ENCODE assay signal across 8 cellular contexts in the genomic region with DNA sequence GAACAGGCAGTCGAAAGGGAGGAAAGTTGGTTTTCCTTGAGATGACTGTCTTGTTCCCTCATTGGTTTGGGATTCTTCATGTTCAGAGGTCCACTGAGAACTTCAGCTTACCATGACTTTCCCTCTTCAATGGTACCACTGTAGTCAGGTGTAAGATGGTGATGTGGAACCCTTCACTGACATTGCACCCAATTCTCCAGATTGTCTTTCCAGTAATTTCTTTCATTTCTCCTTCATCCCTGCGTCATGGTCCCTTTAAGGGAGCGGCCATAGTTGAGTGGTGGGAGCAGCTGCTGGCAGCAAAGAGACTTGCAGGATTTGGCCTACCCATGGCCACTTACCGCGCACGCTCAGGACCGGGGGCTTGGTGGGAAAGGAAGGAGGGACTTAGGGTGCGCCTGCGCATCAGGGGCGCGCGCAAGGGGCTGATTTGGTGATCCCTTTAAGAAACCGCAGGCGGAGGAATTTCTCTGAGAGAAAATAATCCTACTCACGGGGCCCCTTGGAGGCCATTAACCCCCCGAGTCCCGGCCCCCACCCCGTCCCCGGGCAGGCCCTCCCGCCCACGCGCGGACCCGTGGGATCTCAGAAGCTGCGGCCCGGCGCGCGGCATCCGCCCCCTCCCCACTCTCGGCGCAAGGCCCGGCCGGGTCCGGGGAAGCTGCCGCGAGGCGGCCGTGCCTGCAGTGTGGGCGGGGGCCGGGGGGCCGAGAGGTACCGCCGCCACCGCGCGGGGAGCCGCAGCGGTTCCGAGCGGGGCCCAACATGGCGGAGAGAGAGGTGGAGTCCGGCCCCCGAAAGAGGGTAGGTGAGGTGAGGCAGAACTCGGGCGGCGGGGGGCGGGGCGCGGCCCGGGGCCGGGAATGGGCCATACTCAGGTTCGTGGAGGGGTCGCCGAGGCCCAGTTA. TPM values are rescaled to one million over a fixed set of nuclear protein-coding genes. Genes with fewer than 3 reads are reported as not detected.
A peak's percentile ranks its signal among the peaks of the same experiment; 100 is the strongest.
DNase-seq lines count a peak whose midpoint lies in the region; ATAC-seq and TF ChIP-seq lines count a peak whose summit lies in the region.

A gene (plus strand): TSS at position 428 of the 908 bp plus-strand sequence. CDS start 338 bp downstream, at position 766.

- peak within 1 kb of the TSS; percentile 33 for H3K4me3 ChIP-seq in KMS-11 (IDR thresholded peaks at IDR 0.05; ENCODE audit: insufficient read depth, low read depth, low read length)

- H3K36me3 Mint-ChIP-seq in activated T-helper 1 cell treated with anti-CD3 and anti-CD28 coated beads, Interleukin-12 subunit alpha, Interleukin-12 subunit beta, Interleukin-2, Interleukin-4 antibody, amounts not matched to agents 30 ng/mL and 10 ng/mL and 1 ng/mL, durations not matched to agents 14 hours and 24 hours and 36 hours (ENCODE audit: low read depth) = peaks cover 10% of the 10 kb centered on the region
- peaks cover 0 to 8% of the 10 kb centered on the region in 2 donors for H3K36me3 Mint-ChIP-seq in naive B cell
- no peaks in the 10 kb centered on the region for H3K36me3 Mint-ChIP-seq in stimulated activated memory B cell treated with anti-CD40 and anti-IgM and Interleukin-4, amounts not matched to agents 10 μg/mL and 1 μg/mL and 100 μg/mL, for 72 hours

- H3K4me1 ChIP-seq in KMS-11 (ENCODE audit: low read depth, poor library complexity, severe bottlenecking) = peaks cover 36% of the 10 kb centered on the region

- DNase-seq in DMS53 (lab: John Stamatoyannopoulos, UW) (peak; percentile 99), RPMI7951 (ENCODE audit: low read depth) (peak; percentile 98), fibroblast of gingiva (ENCODE audit: low read depth) (peak; percentile 100), naive B cell (peak; percentile 87)
- DNase-seq in activated T-helper 1 cell treated with anti-CD3 and anti-CD28 coated beads, Interleukin-12 subunit alpha, Interleukin-12 subunit beta, Interleukin-2, Interleukin-4 antibody, amounts not matched to agents 30 ng/mL and 10 ng/mL and 1 ng/mL, durations not matched to agents 14 hours and 24 hours and 36 hours (ENCODE audit: low spot score) = peak; percentile 88

- peak; percentile 80 for ATAC-seq in GM21717 (IDR thresholded peaks at IDR 0.05; ENCODE audit: unreplicated experiment)
- ATAC-seq in naive B cell (ENCODE audit: low read depth in 2 of 2) = peak; percentile 87 to 88
- ATAC-seq in stimulated activated memory B cell treated with anti-CD40 and anti-IgM and Interleukin-4, amounts not matched to agents 10 μg/mL and 1 μg/mL and 100 μg/mL, for 72 hours = peak; percentile 95

- peak within 1 kb of the TSS; percentile 95 for H2AFZ ChIP-seq in KMS-11 (ENCODE audit: low read depth)

- intact Hi-C loops in activated T-helper 1 cell treated with anti-CD3 and anti-CD28 coated beads, Interleukin-12 subunit alpha, Interleukin-12 subunit beta, Interleukin-2, Interleukin-4 antibody, amounts not matched to agents 30 ng/mL and 10 ng/mL and 1 ng/mL, durations not matched to agents 14 hours and 24 hours and 36 hours (cut with micrococcal nuclease) = loop anchor here (1.0 to 5.0 kb wide), 6 partner anchors 75 to 664 kb away; a partner anchor contains a TSS

- H3K4me1 Mint-ChIP-seq in activated T-helper 1 cell treated with anti-CD3 and anti-CD28 coated beads, Interleukin-12 subunit alpha, Interleukin-12 subunit beta, Interleukin-2, Interleukin-4 antibody, amounts not matched to agents 30 ng/mL and 10 ng/mL and 1 ng/mL, durations not matched to agents 14 hours and 24 hours and 36 hours (ENCODE audit: low read depth) = peaks cover 38% of the 10 kb centered on the region
- H3K4me1 Mint-ChIP-seq in naive B cell = peaks cover 10 to 33% (median 24%) of the 10 kb centered on the region in 3 donors
- peaks cover 30% of the 10 kb centered on the region for H3K4me1 Mint-ChIP-seq in stimulated activated memory B cell treated with anti-CD40 and anti-IgM and Interleukin-4, amounts not matched to agents 10 μg/mL and 1 μg/mL and 100 μg/mL, for 72 hours

- peaks cover 3% of the 10 kb centered on the region; the same call in 1 of the 2 replicates for H3K36me3 ChIP-seq in KMS-11 (ENCODE audit: insufficient read depth)

- peak within 1 kb of the TSS; percentile 87 for H3K4me3 Mint-ChIP-seq in activated T-helper 1 cell treated with anti-CD3 and anti-CD28 coated beads, Interleukin-12 subunit alpha, Interleukin-12 subunit beta, Interleukin-2, Interleukin-4 antibody, amounts not matched to agents 30 ng/mL and 10 ng/mL and 1 ng/mL, durations not matched to agents 14 hours and 24 hours and 36 hours
- H3K4me3 Mint-ChIP-seq in naive B cell = peak within 1 kb of the TSS; percentile 79 to 97 (median 90)
- peak within 1 kb of the TSS; percentile 80 for H3K4me3 Mint-ChIP-seq in stimulated activated memory B cell treated with anti-CD40 and anti-IgM and Interleukin-4, amounts not matched to agents 10 μg/mL and 1 μg/mL and 100 μg/mL, for 72 hours

- H3K27ac ChIP-seq in KMS-11 = peak within 1 kb of the TSS; percentile 69

- no peaks in the 10 kb centered on the region for H3K27me3 ChIP-seq in KMS-11 (ENCODE audit: insufficient read depth, low read depth)

- H3K9ac ChIP-seq in KMS-11 = peak within 1 kb of the TSS; percentile 86

- no peaks in the 10 kb centered on the region for H4K20me1 ChIP-seq in KMS-11 (ENCODE audit: insufficient read depth)

- peaks cover 20% of the 10 kb centered on the region for H3K79me2 ChIP-seq in KMS-11 (ENCODE audit: insufficient read depth, low read depth)

- no peak for TF ChIP-seq CTCF in KMS-11 (conservative IDR thresholded peaks at IDR 0.05; ENCODE audit: low read depth, low read length)

- peaks cover 4% of the 10 kb centered on the region for H3K9me3 Mint-ChIP-seq in activated T-helper 1 cell treated with anti-CD3 and anti-CD28 coated beads, Interleukin-12 subunit alpha, Interleukin-12 subunit beta, Interleukin-2, Interleukin-4 antibody, amounts not matched to agents 30 ng/mL and 10 ng/mL and 1 ng/mL, durations not matched to agents 14 hours and 24 hours and 36 hours
- H3K9me3 Mint-ChIP-seq in naive B cell = no peaks in the 10 kb centered on the region
- no peaks in the 10 kb centered on the region for H3K9me3 Mint-ChIP-seq in stimulated activated memory B cell treated with anti-CD40 and anti-IgM and Interleukin-4, amounts not matched to agents 10 μg/mL and 1 μg/mL and 100 μg/mL, for 72 hours

- H3K4me2 ChIP-seq in KMS-11 = peak within 1 kb of the TSS; percentile 71

- H3K27me3 Mint-ChIP-seq in activated T-helper 1 cell treated with anti-CD3 and anti-CD28 coated beads, Interleukin-12 subunit alpha, Interleukin-12 subunit beta, Interleukin-2, Interleukin-4 antibody, amounts not matched to agents 30 ng/mL and 10 ng/mL and 1 ng/mL, durations not matched to agents 14 hours and 24 hours and 36 hours (ENCODE audit: insufficient read depth) = no peaks in the 10 kb centered on the region
- peaks cover 3 to 15% (median 7%) of the 10 kb centered on the region in 3 donors for H3K27me3 Mint-ChIP-seq in naive B cell
- peaks cover 5% of the 10 kb centered on the region for H3K27me3 Mint-ChIP-seq in stimulated activated memory B cell treated with anti-CD40 and anti-IgM and Interleukin-4, amounts not matched to agents 10 μg/mL and 1 μg/mL and 100 μg/mL, for 72 hours

- H3K27ac Mint-ChIP-seq in activated T-helper 1 cell treated with anti-CD3 and anti-CD28 coated beads, Interleukin-12 subunit alpha, Interleukin-12 subunit beta, Interleukin-2, Interleukin-4 antibody, amounts not matched to agents 30 ng/mL and 10 ng/mL and 1 ng/mL, durations not matched to agents 14 hours and 24 hours and 36 hours = peak within 1 kb of the TSS; percentile 93
- peak within 1 kb of the TSS; percentile 74 to 96 (median 90) for H3K27ac Mint-ChIP-seq in naive B cell
- peak within 1 kb of the TSS; percentile 82 for H3K27ac Mint-ChIP-seq in stimulated activated memory B cell treated with anti-CD40 and anti-IgM and Interleukin-4, amounts not matched to agents 10 μg/mL and 1 μg/mL and 100 μg/mL, for 72 hours

RNA-seq across cellular contexts. Expression of the gene that starts here (rescaled TPM):
- total RNA-seq in RPMI7951 (2014; rRNA removed; shearing (Covaris generic)) = 23.3 and 28.4 TPM in 2 replicates
- total RNA-seq in activated T-helper 1 cell treated with anti-CD3 and anti-CD28 coated beads, Interleukin-12 subunit alpha, Interleukin-12 subunit beta, Interleukin-2, Interleukin-4 antibody, amounts not matched to agents 30 ng/mL and 10 ng/mL and 1 ng/mL, durations not matched to agents 14 hours and 24 hours and 36 hours = 25.1 and 33.0 TPM in 2 replicates
- polyA plus RNA-seq in naive B cell (ENCODE audit: low read depth in 6 of 6) = 10 to 100 TPM; 17.1 to 42.0 (median 36.6) TPM

Comparison
In these comparisons a context has a peak if more than half of its experiments do, and no peak if none do; other contexts are left out.
1. Peak in every context shown above with its lines: DNase-seq, ATAC-seq, H3K4me3 ChIP-seq and H3K27ac ChIP-seq.